In the genomic region with DNA sequence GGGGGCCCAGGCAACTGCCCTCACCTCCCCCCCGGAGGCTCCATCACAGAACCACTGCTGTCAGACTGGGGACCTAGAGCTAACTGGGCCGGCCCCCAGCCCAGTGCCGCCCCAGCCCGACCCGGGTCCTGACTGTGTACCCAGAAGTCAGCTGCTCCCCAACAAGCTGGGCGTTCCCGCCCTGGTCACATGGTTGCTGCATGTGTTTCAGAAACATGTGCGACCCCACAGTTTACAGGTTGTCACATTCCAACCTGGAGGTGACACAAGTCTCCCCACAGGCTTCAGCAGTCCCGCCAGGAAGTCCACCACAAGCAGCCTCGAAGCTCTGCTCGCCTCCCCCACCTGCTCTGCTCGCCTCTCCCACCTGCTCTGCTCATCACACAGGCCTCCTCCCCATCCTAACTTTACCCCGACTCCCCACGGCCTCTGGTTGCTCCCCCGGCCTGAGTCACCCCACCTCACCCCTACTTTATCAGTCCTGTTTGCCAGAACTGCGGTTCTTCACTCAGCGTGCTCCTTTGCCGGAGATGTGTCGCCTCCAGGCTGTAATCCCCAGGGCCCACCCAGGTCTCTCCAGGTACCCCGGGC, we compare ENCODE assay signal across 1 cellular context.
TF ChIP-seq lines count a peak whose summit lies in the region.

No MANE protein-coding gene starts in this region.

TF ChIP-seq in GM23338, 12 proteins besides CTCF, POLR2A, EP300 and RAD21 (continued from another document):
- TF ChIP-seq REST (IDR thresholded peaks at IDR 0.05; ENCODE audit: unreplicated experiment) (no peak), ZNF331 (CRISPR knock-in tag; IDR thresholded peaks at IDR 0.05; ENCODE audit: low read depth) (no peak), ZNF462 (CRISPR knock-in tag; IDR thresholded peaks at IDR 0.05) (no peak), STAT1 (IDR thresholded peaks at IDR 0.05; ENCODE audit: unreplicated experiment) (no peak), ZNF114 (CRISPR knock-in tag; IDR thresholded peaks at IDR 0.05) (no peak), CREB1 (CRISPR knock-in tag; IDR thresholded peaks at IDR 0.05; ENCODE audit: low read depth) (no peak), NANOG (IDR thresholded peaks at IDR 0.05; ENCODE audit: borderline replicate concordance) (no peak), ETS1 (IDR thresholded peaks at IDR 0.05) (no peak), JUNB (IDR thresholded peaks at IDR 0.05; ENCODE audit: unreplicated experiment) (no peak), EZH2phosphoT487 (IDR thresholded peaks at IDR 0.05; ENCODE audit: unreplicated experiment) (no peak), POLR2AphosphoS5 (IDR thresholded peaks at IDR 0.05; ENCODE audit: low read depth) (no peak)
